ENCODE assay signal across 8 cellular contexts in the genomic region with DNA sequence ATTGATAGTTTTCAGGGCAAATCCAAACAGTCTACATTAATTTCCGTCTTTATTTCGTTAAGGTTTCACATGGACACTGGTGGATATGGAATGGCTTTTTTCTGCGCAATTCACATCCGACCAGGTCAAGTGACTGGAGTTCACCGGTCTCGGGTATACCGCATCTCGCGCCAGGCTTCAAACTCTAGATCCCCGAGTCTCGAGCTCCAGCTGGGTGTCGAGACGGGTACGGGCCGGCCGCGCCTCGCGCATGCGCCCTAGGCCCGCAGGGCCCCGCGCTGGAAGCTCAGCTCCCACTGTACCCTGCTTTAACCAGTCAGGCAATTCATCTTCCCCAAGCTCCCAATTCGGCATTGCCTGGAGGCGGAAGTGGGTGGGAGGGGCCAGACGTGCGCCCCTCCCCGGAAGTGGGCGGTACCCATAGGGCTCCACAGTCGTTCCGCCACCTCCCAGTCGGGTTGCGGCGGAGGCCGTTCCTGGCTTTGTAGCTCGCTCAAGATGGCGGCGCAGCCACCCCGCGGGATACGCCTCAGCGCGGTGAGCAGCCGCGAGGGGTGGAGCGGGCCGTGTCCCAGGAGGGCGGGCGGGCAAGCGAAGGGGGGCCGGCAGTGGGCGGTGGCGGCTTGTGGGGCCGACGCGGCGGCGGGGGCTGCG. TPM values are rescaled to one million over a fixed set of nuclear protein-coding genes. Genes with fewer than 3 reads are reported as not detected.
DNase-seq lines count a peak whose midpoint lies in the region; ATAC-seq, FAIRE-seq and TF ChIP-seq lines count a peak whose summit lies in the region.

TSS of gene MORC3 (plus strand) at position 431 of the 654 bp plus-strand sequence. CDS start at position 499, 68 bp downstream.

- POLR2A ChIA-PET in BJ (lab: Charles Lee): interaction anchor here (0.6 to 1.1 kb wide), 6 partner anchors 22 to 178 kb away, joined by 3 to 8 read pairs (median 4); no protein-coding TSS in a partner anchor

- peaks cover 2% of the 10 kb centered on the region for H3K36me3 ChIP-seq in BJ (ENCODE audit: control insufficient read depth, insufficient read depth, low read length)

- CTCF ChIA-PET in BJ (lab: Yijun Ruan, JAX): interaction anchor here (0.8 to 2.2 kb wide), 3 partner anchors 21 to 184 kb away, joined by 3 to 12 read pairs (median 4); no protein-coding TSS in a partner anchor

- FAIRE-seq in colon (lab: Jason Lieb, UNC): peak; percentile 43

- peak; percentile 90 for ATAC-seq in HG03460 (IDR thresholded peaks at IDR 0.05; ENCODE audit: unreplicated experiment)

- H3K4me3 ChIP-seq in BJ (ENCODE audit: low read depth, low read length): peak within 1 kb of the TSS; percentile 82

- H3K27me3 ChIP-seq in BJ (ENCODE audit: control insufficient read depth, insufficient read depth, low read length): no peaks in the 10 kb centered on the region; the same call in 1 of the 2 replicates

- no peak for TF ChIP-seq CTCF in BJ (IDR thresholded peaks at IDR 0.05; ENCODE audit: insufficient read depth, low read depth, low read length)

- DNase-seq in BJ (ENCODE audit: low read depth) (peak; percentile 95), GM19240 (ENCODE audit: insufficient read length, low spot score) (peak; percentile 88), NCI-H526 (lab: John Stamatoyannopoulos, UW) (peak; percentile 97 to 98), kidney glomerular epithelial cell (lab: John Stamatoyannopoulos, UW) (peak; percentile 98)
- DNase-seq in activated CD4-positive, alpha-beta T cell treated with anti-CD3 and anti-CD28 coated beads for 48 hours: peak; percentile 99
- DNase-seq in stimulated activated CD4-positive, alpha-beta T cell treated with anti-CD3 and anti-CD28 coated beads, Interleukin-1b, Interleukin-23, amount 100 ng/mL, for 1 hour (ENCODE audit: low read depth in 2 of 2): peak; percentile 95 to 96

RNA-seq across cellular contexts. Expression of gene MORC3, which starts in this region (rescaled TPM):
- 8.8 and 19.6 TPM in 2 replicates for polyA plus RNA-seq in BJ (2011; rRNA removed)
- 10.3 and 10.8 TPM in 2 replicates for polyA minus RNA-seq in BJ (2011; rRNA and poly(A)+ RNA removed)

Comparison
In these comparisons a context has a peak if more than half of its experiments do, and no peak if none do; other contexts are left out.
1. Peak in every context shown above with its lines: DNase-seq, ATAC-seq and H3K4me3 ChIP-seq.